In the genomic region with DNA sequence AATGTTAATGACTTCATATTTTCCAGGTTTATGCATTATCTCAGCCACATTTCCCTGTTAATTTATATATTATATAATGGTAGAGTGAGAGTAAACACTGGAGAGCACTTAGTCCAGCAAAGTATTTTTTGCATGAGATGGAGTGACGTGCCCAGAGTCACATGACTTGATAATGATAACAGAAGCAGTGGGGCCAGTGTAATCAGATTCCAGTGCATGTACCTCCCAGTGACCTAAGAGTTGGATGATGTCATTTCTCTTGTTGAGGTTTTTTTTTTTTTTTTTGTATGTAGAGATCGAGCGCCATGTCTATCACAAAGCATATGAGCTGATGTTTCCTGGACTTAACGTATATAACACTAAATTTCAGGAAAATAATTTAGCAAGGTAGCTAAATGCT, we compare ENCODE assay signal across 26 cellular contexts.
"Had no signal": no experiment of that assay in that cellular context is flagged by ENCODE, and none has a peak within 500 bp of the region (broad histone marks: within the 10 kb centered on the region; RNA-seq: fewer than 3 reads in every experiment).

No MANE protein-coding gene starts in this region.

- FAIRE-seq: endometrium, islet of Langerhans, keratinocyte had no signal

- H3K4me1 ChIP-seq: esophagus squamous epithelium, gastrocnemius medialis, heart right ventricle, left lung, lower lobe of right lung had no signal

- DNase-seq: cortex of kidney; effector CD8-positive, alpha-beta T cell; effector memory CD8-positive, alpha-beta T cell; endodermal cell; erythroblast; esophagus squamous epithelium; foreskin fibroblast; foreskin melanocyte; gastrocnemius medialis; glutamatergic neuron; head of caudate nucleus; heart right ventricle; hippocampal formation; left cardiac atrium; left lung; left ventricle myocardium superior; lower lobe of right lung; mesenchymal stem cell; mucosa of descending colon; naive B cell; naive thymus-derived CD8-positive, alpha-beta T cell had no signal

- H3K27ac ChIP-seq: epithelial cell of prostate, esophagus squamous epithelium, gastrocnemius medialis, heart right ventricle, left lung, lower lobe of right lung had no signal

- H3K4me3 ChIP-seq: esophagus squamous epithelium, gastrocnemius medialis, heart right ventricle, left lung, lower lobe of right lung, mucosa of descending colon had no signal

- H3K27me3 ChIP-seq: esophagus squamous epithelium, gastrocnemius medialis, heart right ventricle, left lung had no signal

- H3K36me3 ChIP-seq: esophagus squamous epithelium, gastrocnemius medialis, heart right ventricle, left lung, lower lobe of right lung had no signal

- ATAC-seq: effector memory CD8-positive, alpha-beta T cell; esophagus mucosa; gastrocnemius medialis; heart right ventricle; left cardiac atrium; left lung; left ventricle myocardium superior; lower lobe of right lung; mucosa of descending colon; naive thymus-derived CD8-positive, alpha-beta T cell had no signal

- H3K9me3 ChIP-seq: esophagus squamous epithelium, gastrocnemius medialis, lower lobe of right lung, mucosa of descending colon had no signal
